16 cellular contexts compared by ENCODE assay signal in the genomic region with DNA sequence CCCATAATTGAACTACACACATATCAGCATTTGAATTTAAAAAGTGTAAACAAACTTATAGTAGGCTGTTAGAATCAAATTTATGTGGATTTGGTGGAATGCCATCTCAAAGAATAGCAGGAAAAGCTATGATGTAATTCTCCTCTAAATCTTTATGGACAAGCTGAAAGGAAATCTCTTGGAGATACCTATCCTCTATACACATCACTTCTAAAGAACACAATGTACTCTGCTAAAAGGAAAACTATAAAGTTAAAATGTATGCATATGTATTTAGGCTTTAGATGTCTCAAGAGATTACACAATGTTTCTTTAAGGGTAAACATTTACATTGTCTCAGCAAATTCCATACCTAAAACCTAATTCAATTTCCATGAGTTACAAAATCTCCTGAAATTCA.
DNase-seq lines count a peak whose midpoint lies in the region; ATAC-seq lines count a peak whose summit lies in the region.
"Had no signal": no experiment of that assay in that cellular context is flagged by ENCODE, and none has a peak within 500 bp of the region (broad histone marks: within the 10 kb centered on the region; RNA-seq: fewer than 3 reads in every experiment).

No MANE protein-coding gene starts in this region.

- H3K9me3 ChIP-seq in adipocyte (ENCODE audit: control insufficient read depth, low read length) = no peaks in the 10 kb centered on the region
- H3K9me3 ChIP-seq in skeletal muscle satellite cell (replicated peaks; ENCODE audit: low read length) = no peaks in the 10 kb centered on the region

- ATAC-seq in esophagus mucosa (peak; percentile 31), HG03039 (IDR thresholded peaks at IDR 0.05; ENCODE audit: unreplicated experiment) (no peak)
- ATAC-seq: GM12878, HepG2 had no signal

- H3K4me1 ChIP-seq in adipocyte (ENCODE audit: control insufficient read depth, insufficient read depth, low read length) = no peaks in the 10 kb centered on the region
- peaks cover 11% of the 10 kb centered on the region for H3K4me1 ChIP-seq in skeletal muscle satellite cell (ENCODE audit: control insufficient read depth, insufficient read depth, low read length)

- H3K27me3 ChIP-seq in adipocyte (replicated peaks; ENCODE audit: control insufficient read depth, insufficient read depth, low read length) = no peaks in the 10 kb centered on the region
- no peaks in the 10 kb centered on the region for H3K27me3 ChIP-seq in skeletal muscle satellite cell (ENCODE audit: control insufficient read depth, insufficient read depth, low read length)
- H3K27me3 ChIP-seq: SJCRH30 had no signal

- H3K4me3 ChIP-seq in adipocyte (ENCODE audit: low read length) = no peak overlapping the region
- H3K4me3 ChIP-seq in skeletal muscle satellite cell (ENCODE audit: low read length) = no peak overlapping the region
- H3K4me3 ChIP-seq: GM12878, GM23338, SJCRH30 had no signal

- no peaks in the 10 kb centered on the region for H3K36me3 ChIP-seq in adipocyte (ENCODE audit: control insufficient read depth, insufficient read depth, low read length, severe bottlenecking)
- no peaks in the 10 kb centered on the region for H3K36me3 ChIP-seq in skeletal muscle satellite cell (ENCODE audit: insufficient read depth, low read length)
- H3K36me3 ChIP-seq: SJCRH30 had no signal

- peak overlapping the region; percentile 29 for H3K4me2 ChIP-seq in skeletal muscle satellite cell (ENCODE audit: low read length)
- H3K4me2 ChIP-seq: GM23338, KMS-11 had no signal

- H3K9ac ChIP-seq in adipocyte (ENCODE audit: low read length) = no peak overlapping the region
- no peak overlapping the region for H3K9ac ChIP-seq in skeletal muscle satellite cell (ENCODE audit: low read depth, low read length)
- H3K9ac ChIP-seq: KMS-11 had no signal

- DNase-seq in HT-29 (ENCODE audit: low spot score) (peak; percentile 20), adipocyte (ENCODE audit: low read depth) (peak; percentile 13), cerebellar cortex (ENCODE audit: low spot score) (no peak), T1000 (lab: John Stamatoyannopoulos, UW) (no peak)
- DNase-seq: CD4-positive, alpha-beta T cell; NCI-H1417 treated with DMSO at 0.1 percent for 48 hours; NCI-H187 treated with DMSO at 0.1 percent for 48 hours; NCI-H226 had no signal

Comparison
In these comparisons a context has a peak if more than half of its experiments do, and no peak if none do; other contexts are left out.
1. DNase-seq: peak in HT-29 (single experiment) and adipocyte (single experiment); none in cerebellar cortex (single experiment) and T1000 (single experiment).